In the genomic region with DNA sequence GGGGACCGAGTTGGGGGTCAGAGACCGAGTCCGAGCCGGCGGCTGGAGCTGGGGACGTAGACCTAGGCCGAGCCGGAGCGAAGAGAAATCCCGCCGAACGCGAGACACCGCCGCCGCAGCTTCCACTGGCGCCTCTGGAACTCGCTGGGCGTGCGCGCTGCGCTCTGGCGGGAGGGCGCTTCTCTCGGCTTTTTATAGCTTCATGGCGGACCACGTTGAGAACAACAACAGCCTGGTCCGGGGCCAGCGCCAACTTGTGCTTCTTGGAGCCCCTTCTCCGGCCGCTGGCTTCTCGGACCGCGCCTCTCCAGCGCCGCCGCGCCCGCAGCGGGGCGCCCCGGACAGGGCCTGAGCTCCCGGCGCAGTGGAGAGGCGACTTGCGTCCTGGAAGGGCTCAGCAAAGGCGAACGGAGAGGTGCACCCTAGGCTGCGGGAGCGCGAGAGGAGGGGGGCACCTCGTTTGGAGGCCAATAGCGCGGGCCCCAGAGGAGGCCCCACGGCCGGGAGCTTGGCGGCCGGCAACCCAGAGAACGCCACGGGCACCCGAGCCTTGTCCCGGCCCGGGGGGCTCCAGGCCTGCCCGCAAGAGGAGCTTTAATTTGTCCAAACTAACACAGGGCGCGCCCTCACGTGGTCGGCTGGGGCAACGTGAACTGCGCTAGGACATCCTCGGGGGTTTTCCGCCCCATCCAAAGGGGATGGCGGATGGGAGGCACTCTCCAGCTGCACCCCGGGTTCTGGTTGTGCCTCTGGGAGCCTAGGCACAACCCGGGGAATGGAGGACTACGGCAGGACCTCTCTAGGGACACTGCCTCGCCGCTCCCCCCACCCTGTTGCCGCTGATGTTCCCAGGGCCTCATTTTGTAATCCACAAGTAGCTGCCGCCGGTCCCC, we compare ENCODE assay signal across 8 cellular contexts.
DNase-seq lines count a peak whose midpoint lies in the region; ATAC-seq lines count a peak whose summit lies in the region.

No MANE protein-coding gene starts in this region.

- H3K4me3 Mint-ChIP-seq in memory B cell: peak overlapping the region; percentile 76

- DNase-seq in NCI-H1436 (lab: John Stamatoyannopoulos, UW) (peak; percentile 85), NCI-H1436 treated with DMSO at 0.1 percent for 48 hours (lab: John Stamatoyannopoulos, UW) (no peak), NCI-H774 (lab: John Stamatoyannopoulos, UW) (peak; percentile 70), memory B cell (ENCODE audit: low spot score in 2 of 2) (peak; percentile 84 to 94)
- DNase-seq in activated CD8-positive, alpha-beta memory T cell treated with anti-CD3 and anti-CD28 coated beads for 1 hour (ENCODE audit: extremely low read depth in 1 of 2, low read depth in 1 of 2): peak; percentile 86 to 87
- DNase-seq in effector CD4-positive, alpha-beta T cell: peak; percentile 90
- DNase-seq in stimulated activated CD8-positive, alpha-beta memory T cell treated with anti-CD3 and anti-CD28 coated beads, Interleukin-12 subunit alpha, Interleukin-12 subunit beta, amount 100 ng/mL, for 24 hours (ENCODE audit: extremely low read depth): peak; percentile 67

- peak; percentile 38 for ATAC-seq in HG03175 (IDR thresholded peaks at IDR 0.05; ENCODE audit: unreplicated experiment)
- peak; percentile 51 for ATAC-seq in memory B cell (ENCODE audit: low read depth)

- peaks cover 19% of the 10 kb centered on the region for H3K4me1 Mint-ChIP-seq in memory B cell

- peaks cover 3% of the 10 kb centered on the region for H3K36me3 Mint-ChIP-seq in memory B cell

- H3K27me3 Mint-ChIP-seq in memory B cell: peaks cover 12% of the 10 kb centered on the region

- H3K9me3 Mint-ChIP-seq in memory B cell: no peaks in the 10 kb centered on the region

- H3K27ac Mint-ChIP-seq in memory B cell: peak overlapping the region; percentile 90
